ENCODE assay signal across 1 cellular context in the genomic region with DNA sequence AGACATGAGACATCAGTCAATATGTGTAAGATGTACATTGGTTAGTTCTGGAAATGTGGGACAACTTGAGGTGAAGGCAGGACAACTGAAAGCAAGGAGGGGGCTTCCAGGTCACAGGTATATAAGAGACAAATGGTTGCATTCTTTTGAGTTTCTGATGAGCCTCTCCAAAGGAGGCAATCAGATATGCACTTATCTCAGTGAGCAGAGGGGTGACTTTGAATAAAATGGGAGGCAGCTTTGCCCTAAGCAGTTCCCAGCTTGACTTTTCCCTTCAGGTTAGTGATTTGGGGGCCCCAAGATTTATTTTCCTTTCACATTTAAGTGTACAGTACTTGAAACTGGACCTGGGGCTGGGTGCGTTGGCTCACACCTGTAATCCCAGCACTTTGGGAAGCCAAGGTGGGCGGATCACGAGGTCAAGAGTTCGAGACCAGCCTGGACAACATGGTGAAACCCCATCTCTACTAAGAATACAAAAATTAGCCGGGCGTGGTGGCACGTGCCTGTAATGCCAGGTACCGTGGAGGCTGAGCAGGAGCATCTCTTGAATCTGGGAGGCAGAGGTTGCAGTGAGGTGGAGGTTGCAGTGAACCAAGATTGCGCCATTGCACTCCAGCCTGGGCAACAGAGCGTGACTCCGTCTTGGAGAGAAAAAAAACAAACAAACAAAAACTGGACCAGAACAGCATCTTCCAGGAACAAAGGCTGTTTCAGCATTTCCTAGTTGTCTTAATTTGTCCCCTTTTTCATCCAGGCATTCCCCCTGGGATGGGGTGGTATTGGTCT.
TF ChIP-seq lines count a peak whose summit lies in the region.

No MANE protein-coding gene starts in this region.

TF ChIP-seq in K562, 482 proteins besides CTCF, POLR2A, EP300 and RAD21 (continued from another document):
- TF ChIP-seq, protein P1, sequence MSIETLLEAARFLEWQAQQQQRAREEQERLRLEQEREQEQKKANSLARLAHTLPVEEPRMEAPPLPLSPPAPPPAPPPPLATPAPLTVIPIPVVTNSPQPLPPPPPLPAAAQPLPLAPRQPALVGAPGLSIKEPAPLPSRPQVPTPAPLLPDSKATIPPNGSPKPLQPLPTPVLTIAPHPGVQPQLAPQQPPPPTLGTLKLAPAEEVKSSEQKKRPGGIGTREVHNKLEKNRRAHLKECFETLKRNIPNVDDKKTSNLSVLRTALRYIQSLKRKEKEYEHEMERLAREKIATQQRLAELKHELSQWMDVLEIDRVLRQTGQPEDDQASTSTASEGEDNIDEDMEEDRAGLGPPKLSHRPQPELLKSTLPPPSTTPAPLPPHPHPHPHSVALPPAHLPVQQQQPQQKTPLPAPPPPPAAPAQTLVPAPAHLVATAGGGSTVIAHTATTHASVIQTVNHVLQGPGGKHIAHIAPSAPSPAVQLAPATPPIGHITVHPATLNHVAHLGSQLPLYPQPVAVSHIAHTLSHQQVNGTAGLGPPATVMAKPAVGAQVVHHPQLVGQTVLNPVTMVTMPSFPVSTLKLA (conservative IDR thresholded peaks at IDR 0.05): 0 out of 4 replicates have a peak, but pooled peaks of 1 of the 2 experiments have one; percentile 30
- TF ChIP-seq NCOR1 (IDR thresholded peaks at IDR 0.05) (0 out of 2 replicates have a peak, but pooled peaks have one; percentile 8), CBFA2T2 (conservative IDR thresholded peaks at IDR 0.05) (peak; percentile 45; the same call in 1 of the 2 replicates), NFE2 (IDR thresholded peaks at IDR 0.05; ENCODE audit: low read depth) (peak; percentile 44), DPF2 (IDR thresholded peaks at IDR 0.05) (peak; percentile 76), TAL1 (IDR thresholded peaks at IDR 0.05) (peak; percentile 68), EGR1 (conservative IDR thresholded peaks at IDR 0.05) (peak; percentile 20)
- TF ChIP-seq, protein P2, sequence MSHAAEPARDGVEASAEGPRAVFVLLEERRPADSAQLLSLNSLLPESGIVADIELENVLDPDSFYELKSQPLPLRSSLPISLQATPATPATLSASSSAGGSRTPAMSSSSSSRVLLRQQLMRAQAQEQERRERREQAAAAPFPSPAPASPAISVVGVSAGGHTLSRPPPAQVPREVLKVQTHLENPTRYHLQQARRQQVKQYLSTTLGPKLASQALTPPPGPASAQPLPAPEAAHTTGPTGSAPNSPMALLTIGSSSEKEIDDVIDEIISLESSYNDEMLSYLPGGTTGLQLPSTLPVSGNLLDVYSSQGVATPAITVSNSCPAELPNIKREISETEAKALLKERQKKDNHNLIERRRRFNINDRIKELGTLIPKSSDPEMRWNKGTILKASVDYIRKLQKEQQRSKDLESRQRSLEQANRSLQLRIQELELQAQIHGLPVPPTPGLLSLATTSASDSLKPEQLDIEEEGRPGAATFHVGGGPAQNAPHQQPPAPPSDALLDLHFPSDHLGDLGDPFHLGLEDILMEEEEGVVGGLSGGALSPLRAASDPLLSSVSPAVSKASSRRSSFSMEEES (CRISPR knock-in tag; IDR thresholded peaks at IDR 0.05): 0 out of 2 replicates have a peak, but pooled peaks have one; percentile 19
